In genomic region chr15:75843618-75844610, GRCh38 we compare ENCODE assay signal across 8 cellular contexts. TPM values are rescaled to one million over a fixed set of nuclear protein-coding genes. Genes with fewer than 3 reads are reported as not detected.
A peak's percentile ranks its signal among the peaks of the same experiment; 100 is the strongest.
DNase-seq lines count a peak whose midpoint lies in the region; ATAC-seq and TF ChIP-seq lines count a peak whose summit lies in the region.

No MANE protein-coding gene starts in this region.

- ATAC-seq in GM18867 (IDR thresholded peaks at IDR 0.05; ENCODE audit: unreplicated experiment) = peak; percentile 46
- peak; percentile 45 for ATAC-seq in HG03135 (IDR thresholded peaks at IDR 0.05; ENCODE audit: unreplicated experiment)
- ATAC-seq in mucosa of descending colon = peak; percentile 83

- H3K9me3 ChIP-seq in mucosa of descending colon = no peaks in the 10 kb centered on the region

- H3K36me3 ChIP-seq in mucosa of descending colon (ENCODE audit: low read depth) = no peaks in the 10 kb centered on the region

- peak; percentile 25 for DNase-seq in A172 (ENCODE audit: low spot score)
- peak; percentile 39 for DNase-seq in NOMO-1 treated with DMSO at 0.1 percent for 48 hours (lab: John Stamatoyannopoulos, UW; ENCODE audit: unreplicated experiment)
- DNase-seq in activated T-cell treated with anti-CD3 and anti-CD28 coated beads, Interleukin-2, amount 50 U/mL, for 1 hour = peak; percentile 58
- DNase-seq in epithelial cell of proximal tubule (ENCODE audit: low read depth) = no peak
- DNase-seq in mucosa of descending colon = peak; percentile 77 to 84 (median 80)
- DNase-seq in stimulated activated CD8-positive, alpha-beta memory T cell treated with anti-CD3 and anti-CD28 coated beads, Interleukin-7, amount 100 ng/mL, for 4 hours (ENCODE audit: low read depth in 2 of 2) = peak; percentile 10 to 43

- H3K4me1 ChIP-seq in mucosa of descending colon (ENCODE audit: low read depth) = peaks cover 16% of the 10 kb centered on the region

- intact Hi-C loops in mucosa of descending colon (cut with DNase I, micrococcal nuclease) = no loop called here

- TF ChIP-seq CTCF in epithelial cell of proximal tubule (conservative IDR thresholded peaks at IDR 0.05; ENCODE audit: low read depth, low read length) (no peak), mucosa of descending colon (IDR thresholded peaks at IDR 0.05) (no peak)

- H3K4me3 ChIP-seq in epithelial cell of proximal tubule (ENCODE audit: low read depth, low read length) = peak overlapping the region; percentile 95
- H3K4me3 ChIP-seq in mucosa of descending colon = peak overlapping the region; percentile 84

RNA-seq across cellular contexts. Expression of gene UBE2Q2, which starts 0.7 kb away (rescaled TPM):
- 36.6 and 36.9 TPM in 2 replicates for total RNA-seq in A172 (2014; rRNA removed; shearing (Covaris generic))
- total RNA-seq in epithelial cell of proximal tubule (30.7 and 40.9 TPM in 2 replicates), mucosa of descending colon (10 to 100 TPM; 18.2 to 50.3 (median 18.4) TPM)

RNA-seq across cellular contexts. Expression of gene FBXO22, which starts 59.8 kb away (rescaled TPM):
- total RNA-seq in A172 (2014; rRNA removed; shearing (Covaris generic)) = 57.2 and 79.4 TPM in 2 replicates
- 38.7 and 42.5 TPM in 2 replicates for total RNA-seq in epithelial cell of proximal tubule
- total RNA-seq in mucosa of descending colon = 10 to 100 TPM; 19.4 to 27.8 (median 20.7) TPM
